In the genomic region with DNA sequence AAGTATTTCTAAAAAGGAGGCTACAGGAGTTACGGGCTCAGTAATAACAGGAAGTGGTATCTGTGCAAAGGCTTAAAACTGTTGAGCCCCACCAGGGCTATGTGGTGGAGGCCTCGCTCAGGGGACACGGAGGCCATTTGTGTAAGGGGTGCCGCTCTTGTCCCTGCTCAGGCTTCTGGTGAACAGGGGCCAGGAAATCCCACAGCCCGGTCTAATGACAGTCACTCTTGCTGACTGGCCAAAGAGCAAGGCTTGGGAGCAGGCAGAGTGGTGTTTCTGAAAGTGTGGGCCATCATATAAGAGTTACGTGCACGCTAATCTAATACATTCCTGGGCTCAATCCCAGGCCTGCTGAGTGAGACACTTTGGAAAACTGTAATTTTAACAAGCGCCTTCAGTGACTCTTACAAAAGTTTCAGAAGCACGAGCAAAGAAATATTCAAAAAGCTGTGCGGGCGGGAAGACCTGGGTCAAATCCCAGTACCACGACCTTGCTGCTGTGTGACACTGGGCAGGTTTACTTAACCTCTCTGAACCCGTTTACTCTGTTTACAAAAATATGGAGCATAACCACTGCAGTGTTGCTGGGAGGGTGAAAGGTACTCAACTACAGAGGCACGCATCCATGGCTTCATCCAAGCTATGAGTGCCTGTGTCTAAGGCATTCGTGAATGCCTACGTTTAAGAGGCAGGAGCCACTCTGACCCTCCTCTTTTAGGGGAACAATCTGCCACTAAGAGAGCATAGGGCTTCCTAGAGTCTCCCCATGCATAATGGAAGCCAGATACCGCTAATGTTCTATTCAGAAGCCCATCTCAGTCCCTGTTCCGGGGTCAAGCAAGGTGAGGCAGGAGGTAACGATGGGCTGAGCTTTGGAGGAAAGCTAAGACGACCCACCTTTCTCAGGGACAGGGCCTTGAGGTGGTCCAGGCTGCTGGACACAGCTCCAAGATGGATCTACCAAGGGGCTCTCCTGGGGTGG, we compare ENCODE assay signal across 8 cellular contexts. TPM values are rescaled to one million over a fixed set of nuclear protein-coding genes. Genes with fewer than 3 reads are reported as not detected.
DNase-seq lines count a peak whose midpoint lies in the region; ATAC-seq and TF ChIP-seq lines count a peak whose summit lies in the region.

No MANE protein-coding gene starts in this region.

- no peak for TF ChIP-seq EP300 in SK-N-SH (IDR thresholded peaks at IDR 0.05; ENCODE audit: borderline replicate concordance in 1 of 2, low read depth in 1 of 2, low read length in 1 of 2)

- H2AFZ ChIP-seq in SK-N-SH (ENCODE audit: low read depth), result no peak overlapping the region

- H3K27ac ChIP-seq in ascending aorta, result peak overlapping the region; percentile 94 to 95
- peak overlapping the region; percentile 68 for H3K27ac ChIP-seq in muscle layer of colon (ENCODE audit: low read depth, low read length)
- H3K27ac ChIP-seq in SK-N-SH (ENCODE audit: low read depth in 2 of 2, low read length in 1 of 2), result no peak overlapping the region

- no peak overlapping the region for H3K4me2 ChIP-seq in SK-N-SH

- no peak for TF ChIP-seq RAD21 in SK-N-SH (IDR thresholded peaks at IDR 0.05; ENCODE audit: low read length)

- no peaks in the 10 kb centered on the region for H4K20me1 ChIP-seq in SK-N-SH (ENCODE audit: insufficient read depth)

- H3K36me3 ChIP-seq in ascending aorta, result peaks cover 0 to 4% of the 10 kb centered on the region in 2 donors
- H3K36me3 ChIP-seq in muscle layer of colon (ENCODE audit: insufficient read depth, low read length), result peaks cover 7% of the 10 kb centered on the region
- no peaks in the 10 kb centered on the region for H3K36me3 ChIP-seq in SK-N-SH (replicated peaks in 1 of 2; ENCODE audit: control insufficient read depth in 1 of 2, insufficient read depth in 2 of 2, low read length in 1 of 2)

- peak overlapping the region; percentile 80 to 96 for H3K4me3 ChIP-seq in ascending aorta
- H3K4me3 ChIP-seq in muscle layer of colon (ENCODE audit: low read depth in 1 of 2, low read length in 2 of 2), result peak overlapping the region; percentile 76 to 77
- no peak overlapping the region for H3K4me3 ChIP-seq in SK-N-SH (ENCODE audit: low read depth in 2 of 2, low read length in 1 of 2)

- H3K4me1 ChIP-seq in ascending aorta (peaks cover 9 to 29% of the 10 kb centered on the region in 2 donors), muscle layer of colon (ENCODE audit: insufficient read depth, low read length) (peaks cover 33% of the 10 kb centered on the region), SK-N-SH (ENCODE audit: control insufficient read depth in 1 of 2, insufficient read depth in 2 of 2, low read depth in 1 of 2, low read length in 1 of 2) (no peaks in the 10 kb centered on the region; a peak in 1 of 4 replicates)

- H3K27me3 ChIP-seq in ascending aorta (no peaks in the 10 kb centered on the region), muscle layer of colon (ENCODE audit: control insufficient read depth in 1 of 2, insufficient read depth in 2 of 2, low read length in 2 of 2) (no peaks in the 10 kb centered on the region), SK-N-SH (ENCODE audit: insufficient read depth) (no peaks in the 10 kb centered on the region)

- H3K79me2 ChIP-seq in SK-N-SH (ENCODE audit: insufficient read depth), result no peaks in the 10 kb centered on the region

- POLR2A ChIA-PET in SK-N-SH (lab: Yijun Ruan, JAX), result no interaction called here

- H3K9ac ChIP-seq in muscle layer of colon (ENCODE audit: low read length) (peak overlapping the region; percentile 61), SK-N-SH (no peak overlapping the region)

- no peak for TF ChIP-seq CTCF in ascending aorta (IDR thresholded peaks at IDR 0.05)
- TF ChIP-seq CTCF in SK-N-SH (IDR thresholded peaks at IDR 0.05), result no peak

- no peaks in the 10 kb centered on the region for H3F3A ChIP-seq in SK-N-SH (replicated peaks; ENCODE audit: insufficient read depth)

- intact Hi-C loops in ascending aorta (cut with DNase I), result loop anchor here (1.0 to 10.0 kb wide), 13 partner anchors 11 to 1086 kb away; partner anchors contain the start of gene UBE3A

- DNase-seq in stimulated activated CD4-positive, alpha-beta T cell treated with anti-CD3 and anti-CD28 coated beads, Interleukin-4, amount 100 ng/mL, for 24 hours, result peak; percentile 22
- DNase-seq in stimulated activated CD4-positive, alpha-beta T cell treated with anti-CD3 and anti-CD28 coated beads, Interleukin-4, amount 100 ng/mL, for 4 hours, result no peak
- DNase-seq in ascending aorta (ENCODE audit: low spot score in 2 of 2) (no peak), NCI-H1105 (lab: John Stamatoyannopoulos, UW) (no peak), HuH-7.5 (ENCODE audit: low spot score) (no peak), SK-N-SH (no peak)

- CTCF ChIA-PET in SK-N-SH (lab: Yijun Ruan, JAX), result interaction anchor here (0.7 kb wide), 1 partner anchor 8 kb away, joined by 3 read pairs; no protein-coding TSS in a partner anchor

- H3K9me3 ChIP-seq in ascending aorta (no peaks in the 10 kb centered on the region), muscle layer of colon (ENCODE audit: low read length) (no peaks in the 10 kb centered on the region), SK-N-SH (no peaks in the 10 kb centered on the region)

- no peak for ATAC-seq in HG03521 (IDR thresholded peaks at IDR 0.05; ENCODE audit: unreplicated experiment)

- H3K9me2 ChIP-seq in SK-N-SH, result no peaks in the 10 kb centered on the region

- 50% methylated on average over 20 of the region's 20 CpGs for WGBS in SK-N-SH (ENCODE audit: low lambda C conversion rate)

TF ChIP-seq in SK-N-SH, 30 proteins besides CTCF, POLR2A, EP300 and RAD21:
- TF ChIP-seq JUND (IDR thresholded peaks at IDR 0.05), result no peak
- no peak for TF ChIP-seq POLR2AphosphoS5 (IDR thresholded peaks at IDR 0.05; ENCODE audit: low read depth, low read length)
- TF ChIP-seq FOSL2 (IDR thresholded peaks at IDR 0.05; ENCODE audit: borderline replicate concordance, low read depth), result no peak
- TF ChIP-seq GATA2 (CRISPR knock-in tag; IDR thresholded peaks at IDR 0.05), result no peak

RNA-seq across cellular contexts. Expression of gene ATP10A, which starts 2.0 kb away (rescaled TPM):
- 26.7 TPM for total RNA-seq in ascending aorta
- not detected in 2 replicates for polyA plus RNA-seq in SK-N-SH (2012; rRNA removed)
- 0.01 TPM in 1 of 2 replicates, not detected in the other for polyA plus RNA-seq in SK-N-SH (2012; cell fraction: cytosol; rRNA removed)
- polyA plus RNA-seq in SK-N-SH (2012; cell fraction: nucleus; rRNA removed), result 0.01 TPM in 1 of 2 replicates, not detected in the other

Comparison
In these comparisons a context has a peak if more than half of its experiments do, and no peak if none do; other contexts are left out.
1. H3K27ac ChIP-seq: peak in ascending aorta (2 of 2) and muscle layer of colon (single experiment); none in SK-N-SH (0 of 2).
2. H3K4me3 ChIP-seq: peak in ascending aorta (2 of 2) and muscle layer of colon (2 of 2); none in SK-N-SH (0 of 2).